Comparison of ENCODE assay signal across 8 cellular contexts in the genomic region with DNA sequence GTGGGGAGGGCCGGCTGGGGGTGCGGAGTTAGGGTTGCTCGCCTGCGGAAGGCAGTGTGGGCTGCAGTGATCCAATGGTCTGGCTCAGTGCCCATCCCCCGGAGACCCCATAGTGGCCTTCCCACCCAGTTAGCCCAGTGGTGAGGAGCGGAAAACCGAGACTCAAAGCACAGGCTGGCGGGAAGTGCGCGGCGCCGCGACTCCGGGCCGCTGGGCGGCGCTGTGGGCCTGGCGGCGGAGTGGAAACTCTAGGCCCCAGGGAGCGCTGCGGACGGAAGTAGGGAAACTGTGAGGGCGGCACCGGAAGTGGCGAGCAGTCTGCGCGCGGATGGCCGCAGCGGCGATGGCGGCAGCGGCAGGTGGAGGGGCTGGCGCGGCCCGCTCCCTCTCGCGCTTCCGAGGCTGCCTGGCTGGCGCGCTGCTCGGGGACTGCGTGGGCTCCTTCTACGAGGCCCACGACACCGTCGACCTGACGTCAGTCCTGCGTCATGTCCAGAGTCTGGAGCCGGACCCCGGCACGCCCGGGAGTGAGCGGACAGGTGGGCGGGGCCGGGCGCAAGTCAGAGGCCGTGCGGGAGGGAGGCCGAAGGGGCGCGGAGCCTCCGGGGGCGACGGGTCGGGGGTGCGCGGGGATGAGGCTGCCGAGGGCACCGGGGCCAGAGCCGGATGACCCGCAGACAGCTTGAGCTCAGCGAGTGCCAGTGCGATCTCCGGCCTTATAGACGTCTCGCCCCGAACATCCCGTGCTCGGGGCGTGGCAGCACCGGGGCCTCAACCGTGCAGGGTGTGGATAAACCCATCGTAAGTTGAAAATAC. TPM values are rescaled to one million over a fixed set of nuclear protein-coding genes. Genes with fewer than 3 reads are reported as not detected.
A peak's percentile ranks its signal among the peaks of the same experiment; 100 is the strongest.
DNase-seq lines count a peak whose midpoint lies in the region; ATAC-seq and TF ChIP-seq lines count a peak whose summit lies in the region.

A gene with protein sequence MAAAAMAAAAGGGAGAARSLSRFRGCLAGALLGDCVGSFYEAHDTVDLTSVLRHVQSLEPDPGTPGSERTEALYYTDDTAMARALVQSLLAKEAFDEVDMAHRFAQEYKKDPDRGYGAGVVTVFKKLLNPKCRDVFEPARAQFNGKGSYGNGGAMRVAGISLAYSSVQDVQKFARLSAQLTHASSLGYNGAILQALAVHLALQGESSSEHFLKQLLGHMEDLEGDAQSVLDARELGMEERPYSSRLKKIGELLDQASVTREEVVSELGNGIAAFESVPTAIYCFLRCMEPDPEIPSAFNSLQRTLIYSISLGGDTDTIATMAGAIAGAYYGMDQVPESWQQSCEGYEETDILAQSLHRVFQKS (plus strand): TSS at position 316 of the 816 bp plus-strand sequence. CDS start 13 bp downstream, at position 329.

- H3K36me3 Mint-ChIP-seq in CD14-positive monocyte = peaks cover 27 to 30% of the 10 kb centered on the region in 2 donors
- H3K36me3 Mint-ChIP-seq in activated CD4-positive, alpha-beta T cell treated with anti-CD3 and anti-CD28 coated beads, Interleukin-2, amount 10 ng/mL, durations not matched to agents 7 days and 5 days (ENCODE audit: low read depth) = peaks cover 17% of the 10 kb centered on the region

- intact Hi-C loops in CD14-positive monocyte (cut with micrococcal nuclease) = no loop called here

- ATAC-seq in GM19328 (IDR thresholded peaks at IDR 0.05; ENCODE audit: unreplicated experiment) (peak; percentile 69), HG03469 (IDR thresholded peaks at IDR 0.05; ENCODE audit: unreplicated experiment) (peak; percentile 62), left lobe of liver (peak; percentile 96)

- peak within 1 kb of the TSS; percentile 92 to 100 for H3K4me3 Mint-ChIP-seq in CD14-positive monocyte
- H3K4me3 Mint-ChIP-seq in activated CD4-positive, alpha-beta T cell treated with anti-CD3 and anti-CD28 coated beads, Interleukin-2, amount 10 ng/mL, durations not matched to agents 7 days and 5 days = peak within 1 kb of the TSS; percentile 89

- peak; percentile 86 for DNase-seq in CD14-positive monocyte (ENCODE audit: low spot score)
- peak; percentile 84 to 98 for DNase-seq in NCI-H526 (lab: John Stamatoyannopoulos, UW)
- peak; percentile 92 for DNase-seq in activated CD4-positive, alpha-beta T cell treated with anti-CD3 and anti-CD28 coated beads, Interleukin-2, amount 10 ng/mL, durations not matched to agents 7 days and 5 days
- peak; percentile 66 for DNase-seq in cortex of kidney (lab: John Stamatoyannopoulos, UW)
- DNase-seq in left lobe of liver (ENCODE audit: low spot score) = peak; percentile 91
- peak; percentile 93 for DNase-seq in stimulated activated CD4-positive, alpha-beta T cell treated with anti-CD3 and anti-CD28 coated beads, Interleukin-2, amount 100 ng/mL, for 24 hours

- H3K9me3 Mint-ChIP-seq in CD14-positive monocyte = peaks cover 0 to 3% (median 0%) of the 10 kb centered on the region in 7 donors
- H3K9me3 Mint-ChIP-seq in activated CD4-positive, alpha-beta T cell treated with anti-CD3 and anti-CD28 coated beads, Interleukin-2, amount 10 ng/mL, durations not matched to agents 7 days and 5 days = no peaks in the 10 kb centered on the region

- POLR2A ChIA-PET in activated CD4-positive, alpha-beta T cell treated with anti-CD3 and anti-CD28 coated beads, Interleukin-2, amount 10 ng/mL, durations not matched to agents 7 days and 5 days (lab: Charles Lee) = no interaction called here

- peak; percentile 99 for TF ChIP-seq CTCF in CD14-positive monocyte (IDR thresholded peaks at IDR 0.05)

- H3K27ac Mint-ChIP-seq in CD14-positive monocyte = peak within 1 kb of the TSS; percentile 92 to 99 (median 95)
- H3K27ac Mint-ChIP-seq in activated CD4-positive, alpha-beta T cell treated with anti-CD3 and anti-CD28 coated beads, Interleukin-2, amount 10 ng/mL, durations not matched to agents 7 days and 5 days = peak within 1 kb of the TSS; percentile 87

- H3K4me1 Mint-ChIP-seq in CD14-positive monocyte = peaks cover 26% of the 10 kb centered on the region
- peaks cover 18% of the 10 kb centered on the region for H3K4me1 Mint-ChIP-seq in activated CD4-positive, alpha-beta T cell treated with anti-CD3 and anti-CD28 coated beads, Interleukin-2, amount 10 ng/mL, durations not matched to agents 7 days and 5 days

- peaks cover 8 to 14% (median 11%) of the 10 kb centered on the region in 3 donors for H3K27me3 Mint-ChIP-seq in CD14-positive monocyte (ENCODE audit: low read depth in 3 of 3)
- peaks cover 9% of the 10 kb centered on the region for H3K27me3 Mint-ChIP-seq in activated CD4-positive, alpha-beta T cell treated with anti-CD3 and anti-CD28 coated beads, Interleukin-2, amount 10 ng/mL, durations not matched to agents 7 days and 5 days

- CTCF ChIA-PET in activated CD4-positive, alpha-beta T cell treated with anti-CD3 and anti-CD28 coated beads, Interleukin-2, amount 10 ng/mL, durations not matched to agents 7 days and 5 days (lab: Charles Lee) = interaction anchor here (0.6 to 0.8 kb wide), 3 partner anchors 16 to 60 kb away, joined by 3 read pairs; a partner anchor contains a TSS

RNA-seq across cellular contexts. Expression of the gene that starts here (rescaled TPM):
- 10 to 100 TPM; 21.9 to 30.6 TPM for polyA plus RNA-seq in CD14-positive monocyte
- 10 to 100 TPM; 27.2 to 29.5 TPM for total RNA-seq in activated CD4-positive, alpha-beta T cell treated with anti-CD3 and anti-CD28 coated beads, Interleukin-2, amount 10 ng/mL, durations not matched to agents 7 days and 5 days
- 9.0 TPM for total RNA-seq in left lobe of liver

Comparison
In these comparisons a context has a peak if more than half of its experiments do, and no peak if none do; other contexts are left out.
1. Peak in every context shown above with its lines: DNase-seq and ATAC-seq.